8 cellular contexts compared by ENCODE assay signal in the genomic region with DNA sequence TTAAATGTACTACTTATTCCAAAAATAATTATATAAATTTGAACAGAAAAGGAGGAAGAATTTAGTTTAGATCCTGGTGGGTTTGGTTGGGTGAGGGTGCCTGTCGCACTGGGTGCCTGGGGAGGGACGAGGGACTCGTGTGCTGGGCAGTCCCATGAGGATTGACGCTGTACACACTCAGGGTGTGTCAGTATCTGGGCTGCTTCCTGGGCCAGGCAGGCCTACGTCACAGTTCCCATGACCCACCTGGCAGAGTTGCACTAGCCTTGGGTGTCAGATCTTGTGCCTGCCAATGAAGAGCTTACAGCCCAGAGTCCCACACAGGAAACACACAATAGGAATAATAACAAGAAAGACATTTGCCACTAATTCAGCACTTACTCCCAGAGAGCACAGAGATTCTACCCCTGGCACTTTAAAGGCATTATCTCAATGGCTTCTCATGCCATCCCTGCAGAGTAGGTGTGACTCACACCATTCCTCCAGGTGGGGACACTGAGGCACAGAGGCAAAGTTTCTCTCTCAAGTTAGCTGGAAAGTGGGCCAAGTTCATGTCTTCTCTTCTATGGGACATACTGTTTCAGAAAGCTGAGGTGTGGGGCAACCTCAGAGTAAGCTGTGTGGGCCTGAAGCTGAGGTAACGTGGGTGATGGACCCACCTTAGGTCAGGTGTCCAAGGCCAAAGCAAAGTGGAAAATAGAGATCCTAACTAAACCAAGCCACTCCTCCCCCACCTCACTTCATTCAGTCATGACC. TPM values are rescaled to one million over a fixed set of nuclear protein-coding genes. Genes with fewer than 3 reads are reported as not detected.
DNase-seq lines count a peak whose midpoint lies in the region; ATAC-seq and TF ChIP-seq lines count a peak whose summit lies in the region.

No MANE protein-coding gene starts in this region.

- CTCF ChIA-PET in activated CD8-positive, alpha-beta T cell treated with anti-CD3 and anti-CD28 coated beads, Interleukin-2, amount 10 ng/mL, durations not matched to agents 7 days and 5 days (lab: Charles Lee): interaction anchor here (0.9 to 1.8 kb wide), 4 partner anchors 12 to 108 kb away, joined by 3 to 5 read pairs (median 4); no protein-coding TSS in a partner anchor

- peaks cover 53 to 65% of the 10 kb centered on the region in 2 donors for H3K4me1 ChIP-seq in gastrocnemius medialis

- H3K9me3 Mint-ChIP-seq in activated CD8-positive, alpha-beta T cell treated with anti-CD3 and anti-CD28 coated beads, Interleukin-2, amount 10 ng/mL, durations not matched to agents 7 days and 5 days (ENCODE audit: insufficient read depth): no peaks in the 10 kb centered on the region

- peak overlapping the region; percentile 88 for H3K27ac Mint-ChIP-seq in activated CD8-positive, alpha-beta T cell treated with anti-CD3 and anti-CD28 coated beads, Interleukin-2, amount 10 ng/mL, durations not matched to agents 7 days and 5 days

- no peak overlapping the region for H3K4me3 ChIP-seq in fibroblast of the aortic adventitia (ENCODE audit: low read depth, low read length)
- no peak overlapping the region for H3K4me3 ChIP-seq in gastrocnemius medialis

- no peaks in the 10 kb centered on the region for H3K27me3 ChIP-seq in gastrocnemius medialis

- peaks cover 42% of the 10 kb centered on the region for H3K4me1 Mint-ChIP-seq in activated CD8-positive, alpha-beta T cell treated with anti-CD3 and anti-CD28 coated beads, Interleukin-2, amount 10 ng/mL, durations not matched to agents 7 days and 5 days (ENCODE audit: low read depth)

- H3K27me3 Mint-ChIP-seq in activated CD8-positive, alpha-beta T cell treated with anti-CD3 and anti-CD28 coated beads, Interleukin-2, amount 10 ng/mL, durations not matched to agents 7 days and 5 days (ENCODE audit: low read depth): no peaks in the 10 kb centered on the region

- ATAC-seq in GM21447 (IDR thresholded peaks at IDR 0.05; ENCODE audit: unreplicated experiment) (peak; percentile 44), gastrocnemius medialis (peak; percentile 69 to 82), HG02938 (IDR thresholded peaks at IDR 0.05; ENCODE audit: unreplicated experiment) (no peak), HG03354 (IDR thresholded peaks at IDR 0.05; ENCODE audit: poor library complexity, severe bottlenecking, unreplicated experiment) (no peak)
- ATAC-seq in activated CD8-positive, alpha-beta T cell treated with anti-CD3 and anti-CD28 coated beads, Interleukin-2, amount 10 ng/mL, durations not matched to agents 7 days and 5 days: peak; percentile 12

- no peak overlapping the region for H3K4me3 Mint-ChIP-seq in activated CD8-positive, alpha-beta T cell treated with anti-CD3 and anti-CD28 coated beads, Interleukin-2, amount 10 ng/mL, durations not matched to agents 7 days and 5 days

- H3K36me3 ChIP-seq in gastrocnemius medialis: no peaks in the 10 kb centered on the region

- peak; percentile 64 for DNase-seq in activated CD8-positive, alpha-beta T cell treated with anti-CD3 and anti-CD28 coated beads, Interleukin-2, amount 10 ng/mL, durations not matched to agents 7 days and 5 days
- DNase-seq in fibroblast of the aortic adventitia (ENCODE audit: low read depth): peak; percentile 86
- DNase-seq in gastrocnemius medialis: peak; percentile 85 to 93
- no peak for DNase-seq in NCI-H1930 (lab: John Stamatoyannopoulos, UW)
- DNase-seq in DMS53 (lab: John Stamatoyannopoulos, UW): no peak

- in situ Hi-C loops in gastrocnemius medialis (cut with MboI; ENCODE audit: low sequenced_read_pairs in 4 of 4): loop anchor here in 2 of 4 donors (5.0 to 10.0 kb wide), 2 partner anchors 55 to 57 kb away; no protein-coding TSS in a partner anchor

- peaks cover 46% of the 10 kb centered on the region for H3K36me3 Mint-ChIP-seq in activated CD8-positive, alpha-beta T cell treated with anti-CD3 and anti-CD28 coated beads, Interleukin-2, amount 10 ng/mL, durations not matched to agents 7 days and 5 days (ENCODE audit: low read depth)

- no peaks in the 10 kb centered on the region for H3K9me3 ChIP-seq in gastrocnemius medialis

- TF ChIP-seq POLR2A in gastrocnemius medialis (IDR thresholded peaks at IDR 0.05): peak; percentile 78 to 87

- no peak for TF ChIP-seq CTCF in fibroblast of the aortic adventitia (IDR thresholded peaks at IDR 0.05; ENCODE audit: insufficient read depth, low read length)
- TF ChIP-seq CTCF in gastrocnemius medialis (IDR thresholded peaks at IDR 0.05 in 4 of 5, conservative IDR thresholded peaks at IDR 0.05 in 1 of 5): no peak

- POLR2A ChIA-PET in activated CD8-positive, alpha-beta T cell treated with anti-CD3 and anti-CD28 coated beads, Interleukin-2, amount 10 ng/mL, durations not matched to agents 7 days and 5 days (lab: Charles Lee): interaction anchor here (1.0 kb wide), 1 partner anchor 62 kb away, joined by 3 read pairs; no protein-coding TSS in a partner anchor

- intact Hi-C loops in gastrocnemius medialis (cut with DNase I; ENCODE audit: low total_unique reads): loop anchor here (2.0 kb wide), 1 partner anchor 45 kb away; no protein-coding TSS in a partner anchor

- peak overlapping the region; percentile 93 to 99 (median 97) for H3K27ac ChIP-seq in gastrocnemius medialis

RNA-seq across cellular contexts. Expression of a gene that starts 1.3 kb away (rescaled TPM):
- 1 to 10 TPM; 1.9 to 2.0 TPM for total RNA-seq in activated CD8-positive, alpha-beta T cell treated with anti-CD3 and anti-CD28 coated beads, Interleukin-2, amount 10 ng/mL, durations not matched to agents 7 days and 5 days
- total RNA-seq in fibroblast of the aortic adventitia (ENCODE audit: low replicate concordance) (1.4 and 2.3 TPM in 2 replicates), gastrocnemius medialis (1 to 10 TPM; 1.3 to 2.9 (median 2.1) TPM)

Comparison
In these comparisons a context has a peak if more than half of its experiments do, and no peak if none do; other contexts are left out.
1. ATAC-seq: peak in GM21447 (single experiment), activated CD8-positive, alpha-beta T cell treated with anti-CD3 and anti-CD28 coated beads, Interleukin-2, amount 10 ng/mL, durations not matched to agents 7 days and 5 days (single experiment) and gastrocnemius medialis (2 of 2); none in HG02938 (single experiment) and HG03354 (single experiment).
2. DNase-seq: peak in activated CD8-positive, alpha-beta T cell treated with anti-CD3 and anti-CD28 coated beads, Interleukin-2, amount 10 ng/mL, durations not matched to agents 7 days and 5 days (single experiment), fibroblast of the aortic adventitia (single experiment) and gastrocnemius medialis (2 of 2); none in NCI-H1930 (0 of 2) and DMS53 (single experiment).